ENCODE assay signal across 1 cellular context in the genomic region with DNA sequence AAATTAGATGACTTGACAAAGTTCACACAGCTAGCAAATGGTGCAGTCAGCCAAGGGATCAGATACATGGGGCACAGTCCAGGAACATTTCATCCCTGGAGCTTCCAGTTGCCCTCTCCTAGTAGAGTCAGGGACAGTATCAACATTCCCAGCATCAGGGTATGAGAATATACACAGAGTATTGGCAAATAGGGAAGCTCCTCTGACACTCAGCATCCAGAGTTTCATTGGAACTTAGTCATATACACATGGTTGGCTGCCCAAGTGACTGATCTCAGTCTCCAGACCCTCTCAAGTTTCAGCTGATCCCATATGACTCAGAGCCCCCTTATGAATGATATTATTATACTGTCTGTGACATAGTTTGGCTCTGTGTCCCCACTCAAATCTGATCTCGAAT.
TF ChIP-seq lines count a peak whose summit lies in the region.

No MANE protein-coding gene starts in this region.

TF ChIP-seq in H1, 55 proteins besides CTCF, POLR2A, EP300 and RAD21 (continued from another document):
- no peak for TF ChIP-seq KDM5A (IDR thresholded peaks at IDR 0.05; ENCODE audit: low read length)
- no peak for TF ChIP-seq ASH2L (IDR thresholded peaks at IDR 0.05; ENCODE audit: low read length)
- TF ChIP-seq NRF1 (IDR thresholded peaks at IDR 0.05; ENCODE audit: low read depth, low read length), result no peak
- no peak for TF ChIP-seq CHD2 (IDR thresholded peaks at IDR 0.05; ENCODE audit: low read length)
- no peak for TF ChIP-seq JUN (IDR thresholded peaks at IDR 0.05; ENCODE audit: low read depth, low read length)
- TF ChIP-seq PHF8 (conservative IDR thresholded peaks at IDR 0.05; ENCODE audit: low read depth, low read length), result no peak
- no peak for TF ChIP-seq TCF12 (IDR thresholded peaks at IDR 0.05; ENCODE audit: low read depth, low read length)
- no peak for TF ChIP-seq KDM1A (IDR thresholded peaks at IDR 0.05; ENCODE audit: borderline replicate concordance, low read length)
- TF ChIP-seq SAP30 (IDR thresholded peaks at IDR 0.05; ENCODE audit: insufficient read depth, insufficient replicate concordance, low read length), result no peak
- no peak for TF ChIP-seq CTBP2 (IDR thresholded peaks at IDR 0.05; ENCODE audit: borderline replicate concordance, insufficient read depth, insufficient read length, low read length)
